In genomic region chr10:98262571-98262970, GRCh38 we compare ENCODE assay signal across 10 cellular contexts. TPM values are rescaled to one million over a fixed set of nuclear protein-coding genes. Genes with fewer than 3 reads are reported as not detected.
DNase-seq lines count a peak whose midpoint lies in the region; ATAC-seq, FAIRE-seq and TF ChIP-seq lines count a peak whose summit lies in the region.
"Had no signal": no experiment of that assay in that cellular context is flagged by ENCODE, and none has a peak within 500 bp of the region (broad histone marks: within the 10 kb centered on the region; RNA-seq: fewer than 3 reads in every experiment).

No MANE protein-coding gene starts in this region.

- no peaks in the 10 kb centered on the region for H3K79me2 ChIP-seq in H1 (ENCODE audit: control insufficient read depth in 1 of 2, insufficient read depth in 2 of 2, low read length in 2 of 2)

- WGBS in H1 (ENCODE audit: extremely low coverage in 1 of 2, insufficient coverage in 1 of 2, insufficient read length in 1 of 2, insufficient replicate concordance in 2 of 2, low coverage in 1 of 2, low lambda C conversion rate in 2 of 2, missing lambda C conversion rate in 1 of 2), 2 experiments: 87% methylated on average over 7 of the region's 7 CpGs; no CpG with 5 or more reads in 1 of the 2 experiments

- no peak overlapping the region for H4K5ac ChIP-seq in H1 (ENCODE audit: insufficient read length, low read depth, low read length)

- H3K4ac ChIP-seq in H1 (replicated peaks; ENCODE audit: insufficient read length, low read depth, low read length): no peak overlapping the region

- no peak overlapping the region for H2AFZ ChIP-seq in H1 (ENCODE audit: low read length)

- H3K4me3 Mint-ChIP-seq in activated naive CD8-positive, alpha-beta T cell treated with anti-CD3 and anti-CD28 coated beads, Interleukin-2, amount 10 ng/mL, durations not matched to agents 7 days and 5 days: no peak overlapping the region
- H3K4me3 Mint-ChIP-seq in activated naive CD8-positive, alpha-beta T cell treated with anti-CD3 and anti-CD28 coated beads for 36 hours: no peak overlapping the region
- no peak overlapping the region for H3K4me3 Mint-ChIP-seq in neural crest cell
- H3K4me3 Mint-ChIP-seq: activated naive CD4-positive, alpha-beta T cell treated with anti-CD3 and anti-CD28 coated beads, Interleukin-2, amount 50 U/mL, for 24 hours had no signal

- ATAC-seq in activated naive CD8-positive, alpha-beta T cell treated with anti-CD3 and anti-CD28 coated beads, Interleukin-2, amount 10 ng/mL, durations not matched to agents 7 days and 5 days (ENCODE audit: low read depth): peak; percentile 30
- ATAC-seq in GM18861 (IDR thresholded peaks at IDR 0.05; ENCODE audit: unreplicated experiment) (no peak), GM21447 (IDR thresholded peaks at IDR 0.05; ENCODE audit: unreplicated experiment) (no peak), GM21723 (IDR thresholded peaks at IDR 0.05; ENCODE audit: unreplicated experiment) (no peak)

- no peak overlapping the region for H2BK20ac ChIP-seq in H1 (ENCODE audit: low read length)

- no peak overlapping the region for H3K18ac ChIP-seq in H1 (ENCODE audit: extremely low read depth, low read length)

- TF ChIP-seq CTCF in H1 (IDR thresholded peaks at IDR 0.05; ENCODE audit: control extremely low read depth in 1 of 3, insufficient read depth in 1 of 3, low read depth in 1 of 3, low read length in 3 of 3): peak; percentile 77 to 81 (median 80)
- peak; percentile 38 for TF ChIP-seq CTCF in neural crest cell (conservative IDR thresholded peaks at IDR 0.05)

- H3K4me2 ChIP-seq in H1 (ENCODE audit: insufficient read depth in 1 of 2, low read depth in 2 of 2, low read length in 2 of 2): no peak overlapping the region

- no peak overlapping the region for H2BK12ac ChIP-seq in H1 (ENCODE audit: low read depth, low read length)

- no peak for TF ChIP-seq EP300 in H1 (IDR thresholded peaks at IDR 0.05; ENCODE audit: borderline replicate concordance in 1 of 2, low read depth in 2 of 2, low read length in 2 of 2)

- H3K9me3 ChIP-seq in H1 (ENCODE audit: insufficient read depth in 2 of 2, low read depth in 1 of 2, low read length in 1 of 2): no peaks in the 10 kb centered on the region

- no peak overlapping the region for H3K14ac ChIP-seq in H1 (ENCODE audit: insufficient read length)

- H3K9me3 Mint-ChIP-seq in activated naive CD8-positive, alpha-beta T cell treated with anti-CD3 and anti-CD28 coated beads, Interleukin-2, amount 10 ng/mL, durations not matched to agents 7 days and 5 days: no peaks in the 10 kb centered on the region
- H3K9me3 Mint-ChIP-seq in activated naive CD8-positive, alpha-beta T cell treated with anti-CD3 and anti-CD28 coated beads for 36 hours: no peaks in the 10 kb centered on the region
- no peaks in the 10 kb centered on the region for H3K9me3 Mint-ChIP-seq in neural crest cell
- H3K9me3 Mint-ChIP-seq: activated naive CD4-positive, alpha-beta T cell treated with anti-CD3 and anti-CD28 coated beads, Interleukin-2, amount 50 U/mL, for 24 hours had no signal

- H2AK5ac ChIP-seq in H1 (ENCODE audit: low read depth, low read length): no peak overlapping the region

- peaks cover 8% of the 10 kb centered on the region for H3K4me1 Mint-ChIP-seq in activated naive CD8-positive, alpha-beta T cell treated with anti-CD3 and anti-CD28 coated beads, Interleukin-2, amount 10 ng/mL, durations not matched to agents 7 days and 5 days
- H3K4me1 Mint-ChIP-seq in activated naive CD8-positive, alpha-beta T cell treated with anti-CD3 and anti-CD28 coated beads for 36 hours: no peaks in the 10 kb centered on the region
- peaks cover 22% of the 10 kb centered on the region for H3K4me1 Mint-ChIP-seq in neural crest cell
- H3K4me1 Mint-ChIP-seq: activated naive CD4-positive, alpha-beta T cell treated with anti-CD3 and anti-CD28 coated beads, Interleukin-2, amount 50 U/mL, for 24 hours had no signal

- H3K4me3 ChIP-seq in H1 (ENCODE audit: extremely low read depth in 1 of 4, insufficient read depth in 2 of 4, low read depth in 3 of 4, low read length in 4 of 4): no peak overlapping the region

- peak; percentile 65 for FAIRE-seq in H1 (lab: Jason Lieb, UNC)
- FAIRE-seq: GM18507 had no signal

- peak overlapping the region; percentile 32; the same call in 1 of the 2 replicates for H4K8ac ChIP-seq in H1 (ENCODE audit: extremely low read depth, insufficient read depth, low read length)

- H3K56ac ChIP-seq in H1 (replicated peaks; ENCODE audit: insufficient read length, low read depth, low read length): no peak overlapping the region

- POLR2A ChIA-PET in activated naive CD8-positive, alpha-beta T cell treated with anti-CD3 and anti-CD28 coated beads, Interleukin-2, amount 10 ng/mL, durations not matched to agents 7 days and 5 days (lab: Charles Lee): no interaction called here
- POLR2A ChIA-PET in H1 (lab: Charles Lee; ENCODE audit: partially characterized antibody): interaction anchor here (1.4 to 2.0 kb wide), 2 partner anchors 9 to 47 kb away, joined by 3 to 6 read pairs; no protein-coding TSS in a partner anchor

- CTCF ChIA-PET in H1 (lab: Charles Lee; ENCODE audit: partially characterized antibody): interaction anchor here (0.6 to 8.3 kb wide), 29 partner anchors 9 to 220 kb away, joined by 3 to 117 read pairs (median 7); no protein-coding TSS in a partner anchor

- H3K36me3 Mint-ChIP-seq in activated naive CD8-positive, alpha-beta T cell treated with anti-CD3 and anti-CD28 coated beads, Interleukin-2, amount 10 ng/mL, durations not matched to agents 7 days and 5 days: no peaks in the 10 kb centered on the region
- H3K36me3 Mint-ChIP-seq in activated naive CD8-positive, alpha-beta T cell treated with anti-CD3 and anti-CD28 coated beads for 36 hours: peaks cover 1% of the 10 kb centered on the region
- no peaks in the 10 kb centered on the region for H3K36me3 Mint-ChIP-seq in neural crest cell (ENCODE audit: low read depth)

- H3K27ac ChIP-seq in H1 (ENCODE audit: low read depth, low read length): no peak overlapping the region

- H4K20me1 ChIP-seq in H1 (replicated peaks in 1 of 2; ENCODE audit: control insufficient read depth in 1 of 2, insufficient read depth in 2 of 2, low read length in 2 of 2): peaks cover 0 to 2% of the 10 kb centered on the region in 2 experiments

- H3K9ac ChIP-seq in H1 (replicated peaks in 1 of 4; ENCODE audit: extremely low read depth in 1 of 4, low read depth in 3 of 4, low read length in 3 of 4): no peak overlapping the region

- H3K79me1 ChIP-seq in H1 (ENCODE audit: low read depth, low read length): no peaks in the 10 kb centered on the region

- no peak overlapping the region for H2BK5ac ChIP-seq in H1 (ENCODE audit: low read depth, low read length)

- H4K91ac ChIP-seq in H1 (replicated peaks; ENCODE audit: insufficient read length, low read length): no peak overlapping the region

- H3K27ac Mint-ChIP-seq in activated naive CD8-positive, alpha-beta T cell treated with anti-CD3 and anti-CD28 coated beads, Interleukin-2, amount 10 ng/mL, durations not matched to agents 7 days and 5 days: no peak overlapping the region
- H3K27ac Mint-ChIP-seq in activated naive CD8-positive, alpha-beta T cell treated with anti-CD3 and anti-CD28 coated beads for 36 hours: no peak overlapping the region
- no peak overlapping the region for H3K27ac Mint-ChIP-seq in neural crest cell (ENCODE audit: unreplicated experiment)
- H3K27ac Mint-ChIP-seq: activated naive CD4-positive, alpha-beta T cell treated with anti-CD3 and anti-CD28 coated beads, Interleukin-2, amount 50 U/mL, for 24 hours had no signal

- peak; percentile 86 to 89 for TF ChIP-seq RAD21 in H1 (IDR thresholded peaks at IDR 0.05 in 1 of 2, conservative IDR thresholded peaks at IDR 0.05 in 1 of 2; ENCODE audit: low read depth in 2 of 2, low read length in 2 of 2)

- H3K27me3 ChIP-seq in H1 (replicated peaks in 1 of 4; ENCODE audit: control insufficient read depth in 3 of 4, extremely low read depth in 1 of 4, insufficient read depth in 3 of 4, low read length in 3 of 4): peaks cover 0 to 4% (median 2%) of the 10 kb centered on the region in 4 experiments; a peak in 3 of 7 replicates

- peaks cover 0 to 2% (median 0%) of the 10 kb centered on the region in 4 experiments; a peak in 1 of 7 replicates for H3K4me1 ChIP-seq in H1 (replicated peaks in 1 of 4; ENCODE audit: control insufficient read depth in 3 of 4, insufficient read depth in 4 of 4, low read length in 3 of 4)

- no peak overlapping the region for H2BK15ac ChIP-seq in H1 (ENCODE audit: low read length)

- DNase-seq in activated naive CD8-positive, alpha-beta T cell treated with anti-CD3 and anti-CD28 coated beads, Interleukin-2, amount 10 ng/mL, durations not matched to agents 7 days and 5 days: no peak
- no peak for DNase-seq in activated naive CD8-positive, alpha-beta T cell treated with anti-CD3 and anti-CD28 coated beads for 36 hours
- DNase-seq in NOMO-1 treated with dmso at 0.1 percent for 144 hours (lab: John Stamatoyannopoulos, UW; ENCODE audit: unreplicated experiment) (peak; percentile 75), H1 (ENCODE audit: low read depth in 1 of 2, low spot score in 2 of 2) (peak in 1 of 2 experiments; percentile 34), neural crest cell (ENCODE audit: low read depth, low spot score) (no peak)

- H3K27me3 Mint-ChIP-seq in activated naive CD8-positive, alpha-beta T cell treated with anti-CD3 and anti-CD28 coated beads, Interleukin-2, amount 10 ng/mL, durations not matched to agents 7 days and 5 days: peaks cover 16% of the 10 kb centered on the region
- H3K27me3 Mint-ChIP-seq in activated naive CD8-positive, alpha-beta T cell treated with anti-CD3 and anti-CD28 coated beads for 36 hours: peaks cover 9% of the 10 kb centered on the region
- H3K27me3 Mint-ChIP-seq in neural crest cell (ENCODE audit: low read depth): no peaks in the 10 kb centered on the region

- no peaks in the 10 kb centered on the region for H3K23me2 ChIP-seq in H1 (ENCODE audit: low read depth, low read length)

- TF ChIP-seq POLR2A in H1 (IDR thresholded peaks at IDR 0.05; ENCODE audit: control extremely low read depth in 1 of 2, low read depth in 2 of 2, low read length in 2 of 2): no peak

- H2BK120ac ChIP-seq in H1 (replicated peaks; ENCODE audit: low read depth, low read length): no peak overlapping the region

- no peak overlapping the region for H3K23ac ChIP-seq in H1 (ENCODE audit: insufficient read length)

- H3K36me3 ChIP-seq in H1 (ENCODE audit: control insufficient read depth in 2 of 4, insufficient read depth in 4 of 4, low read length in 3 of 4): no peaks in the 10 kb centered on the region

RNA-seq across cellular contexts. Expression of gene LOXL4, which starts 5.4 kb away (rescaled TPM):
- not detected for total RNA-seq in activated naive CD8-positive, alpha-beta T cell treated with anti-CD3 and anti-CD28 coated beads, Interleukin-2, amount 10 ng/mL, durations not matched to agents 7 days and 5 days
- not detected for total RNA-seq in activated naive CD8-positive, alpha-beta T cell treated with anti-CD3 and anti-CD28 coated beads for 36 hours
- total RNA-seq in H1 (2021; fragmentation: NEBNext Ultra II Directional; extraction: Animal tissue kit (Norgen Biotek cat#: 25700)): 0.13 and 0.42 TPM in 2 replicates
- polyA plus RNA-seq in H1 (2011; rRNA removed): 0.27 and 0.42 TPM in 2 replicates
- polyA plus RNA-seq in H1 (2011; cell fraction: cytosol; rRNA removed): 0.31 TPM
- 0.90 TPM for polyA plus RNA-seq in H1 (2011; cell fraction: nucleus; rRNA removed)
- 0.23 to 0.35 TPM (median 0.30 TPM) in 4 replicates for polyA plus RNA-seq in H1 (2012, experiment 1 of 2)
- polyA plus RNA-seq in H1 (2012, experiment 2 of 2): 0.14 TPM
- 0.30 TPM for polyA plus RNA-seq in H1 (2013, experiment 1 of 2)
- polyA plus RNA-seq in H1 (2013, experiment 2 of 2): 0.22 TPM
- 0.28 and 0.39 TPM in 2 replicates for polyA minus RNA-seq in H1 (2011; rRNA and poly(A)+ RNA removed)
- not detected for polyA minus RNA-seq in H1 (2011; cell fraction: cytosol; rRNA and poly(A)+ RNA removed)
- polyA minus RNA-seq in H1 (2011; cell fraction: nucleus; rRNA and poly(A)+ RNA removed): not detected
- 1.5 and 1.7 TPM in 2 replicates for total RNA-seq in neural crest cell
